Comparison of ENCODE assay signal across 8 cellular contexts in the genomic region with DNA sequence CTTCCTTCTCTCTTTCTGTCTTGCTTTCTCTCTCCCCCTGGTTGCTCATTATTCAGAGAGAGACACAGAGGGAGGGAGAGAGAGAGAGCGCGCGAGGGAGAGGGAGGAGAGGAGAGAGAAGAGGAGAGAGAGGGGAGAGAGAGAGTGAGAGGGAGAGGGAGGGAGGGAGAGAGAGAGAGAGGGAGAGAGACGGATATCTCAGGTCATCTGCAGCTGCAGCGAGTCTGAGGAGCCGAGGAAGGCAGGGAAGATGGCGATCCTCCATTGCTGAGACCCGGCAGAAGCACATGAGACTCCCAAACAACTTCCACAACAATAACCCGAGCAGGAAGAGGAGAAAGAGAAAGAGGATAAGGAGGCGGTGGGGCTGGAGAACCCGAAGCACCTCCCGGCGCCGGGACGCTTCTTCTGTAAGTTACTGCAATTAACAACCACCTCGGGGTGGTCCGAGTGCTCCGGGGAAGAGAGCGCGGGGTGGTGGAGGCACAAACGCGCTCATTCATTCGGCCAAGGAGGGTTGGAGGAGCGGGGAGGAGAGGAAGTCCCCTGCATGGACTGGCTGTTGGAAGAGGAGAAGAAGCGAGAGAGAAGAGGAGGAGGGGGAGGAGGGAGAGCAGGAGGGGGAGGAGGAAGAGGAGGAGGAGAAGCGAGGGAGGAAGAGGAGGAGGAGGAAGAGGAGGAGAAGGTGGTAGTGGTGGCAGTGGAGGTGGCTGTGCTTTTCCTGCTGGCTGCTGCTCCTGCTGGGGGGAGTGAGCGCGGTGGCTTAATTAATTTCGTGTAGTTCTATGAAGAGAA. TPM values are rescaled to one million over a fixed set of nuclear protein-coding genes. Genes with fewer than 3 reads are reported as not detected.
DNase-seq lines count a peak whose midpoint lies in the region; ATAC-seq and TF ChIP-seq lines count a peak whose summit lies in the region.

A gene with protein sequence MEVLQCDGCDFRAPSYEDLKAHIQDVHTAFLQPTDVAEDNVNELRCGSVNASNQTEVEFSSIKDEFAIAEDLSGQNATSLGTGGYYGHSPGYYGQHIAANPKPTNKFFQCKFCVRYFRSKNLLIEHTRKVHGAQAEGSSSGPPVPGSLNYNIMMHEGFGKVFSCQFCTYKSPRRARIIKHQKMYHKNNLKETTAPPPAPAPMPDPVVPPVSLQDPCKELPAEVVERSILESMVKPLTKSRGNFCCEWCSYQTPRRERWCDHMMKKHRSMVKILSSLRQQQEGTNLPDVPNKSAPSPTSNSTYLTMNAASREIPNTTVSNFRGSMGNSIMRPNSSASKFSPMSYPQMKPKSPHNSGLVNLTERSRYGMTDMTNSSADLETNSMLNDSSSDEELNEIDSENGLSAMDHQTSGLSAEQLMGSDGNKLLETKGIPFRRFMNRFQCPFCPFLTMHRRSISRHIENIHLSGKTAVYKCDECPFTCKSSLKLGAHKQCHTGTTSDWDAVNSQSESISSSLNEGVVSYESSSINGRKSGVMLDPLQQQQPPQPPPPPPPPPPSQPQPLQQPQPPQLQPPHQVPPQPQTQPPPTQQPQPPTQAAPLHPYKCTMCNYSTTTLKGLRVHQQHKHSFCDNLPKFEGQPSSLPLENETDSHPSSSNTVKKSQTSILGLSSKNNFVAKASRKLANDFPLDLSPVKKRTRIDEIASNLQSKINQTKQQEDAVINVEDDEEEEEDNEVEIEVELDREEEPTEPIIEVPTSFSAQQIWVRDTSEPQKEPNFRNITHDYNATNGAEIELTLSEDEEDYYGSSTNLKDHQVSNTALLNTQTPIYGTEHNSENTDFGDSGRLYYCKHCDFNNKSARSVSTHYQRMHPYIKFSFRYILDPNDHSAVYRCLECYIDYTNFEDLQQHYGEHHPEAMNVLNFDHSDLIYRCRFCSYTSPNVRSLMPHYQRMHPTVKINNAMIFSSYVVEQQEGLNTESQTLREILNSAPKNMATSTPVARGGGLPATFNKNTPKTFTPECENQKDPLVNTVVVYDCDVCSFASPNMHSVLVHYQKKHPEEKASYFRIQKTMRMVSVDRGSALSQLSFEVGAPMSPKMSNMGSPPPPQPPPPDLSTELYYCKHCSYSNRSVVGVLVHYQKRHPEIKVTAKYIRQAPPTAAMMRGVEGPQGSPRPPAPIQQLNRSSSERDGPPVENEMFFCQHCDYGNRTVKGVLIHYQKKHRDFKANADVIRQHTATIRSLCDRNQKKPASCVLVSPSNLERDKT (N-terminal part only) (plus strand): TSS at position 221 of the 795 bp plus-strand sequence. CDS start 60,218 bp downstream, outside the sequence.

- peaks cover 6% of the 10 kb centered on the region for H3K9me3 Mint-ChIP-seq in activated T-helper 1 cell treated with anti-CD3 and anti-CD28 coated beads, Interleukin-12 subunit alpha, Interleukin-12 subunit beta, Interleukin-2, Interleukin-4 antibody, amounts not matched to agents 30 ng/mL and 10 ng/mL and 1 ng/mL, durations not matched to agents 14 hours and 24 hours and 36 hours

- peak within 1 kb of the TSS; percentile 78 for H3K4me2 ChIP-seq in neural cell (ENCODE audit: low read length)

- no peak for TF ChIP-seq EP300 in gastroesophageal sphincter (IDR thresholded peaks at IDR 0.05)
- peak; percentile 29 for TF ChIP-seq EP300 in neural cell (conservative IDR thresholded peaks at IDR 0.05; ENCODE audit: poor library complexity, severe bottlenecking)

- H2AFZ ChIP-seq in neural cell (ENCODE audit: low read depth, low read length), result peak within 1 kb of the TSS; percentile 73

- no peak within 1 kb of the TSS for H3K27ac Mint-ChIP-seq in activated T-helper 1 cell treated with anti-CD3 and anti-CD28 coated beads, Interleukin-12 subunit alpha, Interleukin-12 subunit beta, Interleukin-2, Interleukin-4 antibody, amounts not matched to agents 30 ng/mL and 10 ng/mL and 1 ng/mL, durations not matched to agents 14 hours and 24 hours and 36 hours

- peaks cover 48% of the 10 kb centered on the region for H3K79me2 ChIP-seq in neural cell (replicated peaks; ENCODE audit: insufficient read depth, low read length)

- H3F3A ChIP-seq in neural cell (ENCODE audit: insufficient read depth, low read length, poor library complexity, severe bottlenecking), result peaks cover 29% of the 10 kb centered on the region

- H3K27me3 ChIP-seq in gastroesophageal sphincter (no peaks in the 10 kb centered on the region), neural cell (ENCODE audit: insufficient read depth, low read depth, low read length) (peaks cover 12% of the 10 kb centered on the region)

- no peaks in the 10 kb centered on the region for H4K20me1 ChIP-seq in neural cell (ENCODE audit: insufficient read depth)

- H3K36me3 ChIP-seq in gastroesophageal sphincter (no peaks in the 10 kb centered on the region), neural cell (ENCODE audit: insufficient read depth, low read length) (no peaks in the 10 kb centered on the region)

- peak within 1 kb of the TSS; percentile 82 to 92 (median 87) for H3K27ac ChIP-seq in gastroesophageal sphincter
- peak within 1 kb of the TSS; percentile 94 for H3K27ac ChIP-seq in neural cell (ENCODE audit: low read length)

- ATAC-seq in gastroesophageal sphincter (peak; percentile 38), HG03196 (IDR thresholded peaks at IDR 0.05; ENCODE audit: unreplicated experiment) (no peak), GM19395 (IDR thresholded peaks at IDR 0.05; ENCODE audit: unreplicated experiment) (no peak)

- no peaks in the 10 kb centered on the region for H3K36me3 Mint-ChIP-seq in activated T-helper 1 cell treated with anti-CD3 and anti-CD28 coated beads, Interleukin-12 subunit alpha, Interleukin-12 subunit beta, Interleukin-2, Interleukin-4 antibody, amounts not matched to agents 30 ng/mL and 10 ng/mL and 1 ng/mL, durations not matched to agents 14 hours and 24 hours and 36 hours (ENCODE audit: low read depth)

- H3K4me3 ChIP-seq in gastroesophageal sphincter (peak within 1 kb of the TSS; percentile 84 to 92), neural cell (ENCODE audit: low read length) (peak within 1 kb of the TSS; percentile 85)

- intact Hi-C loops in activated T-helper 1 cell treated with anti-CD3 and anti-CD28 coated beads, Interleukin-12 subunit alpha, Interleukin-12 subunit beta, Interleukin-2, Interleukin-4 antibody, amounts not matched to agents 30 ng/mL and 10 ng/mL and 1 ng/mL, durations not matched to agents 14 hours and 24 hours and 36 hours (cut with micrococcal nuclease), result no loop called here

- WGBS in gastroesophageal sphincter (ENCODE audit: low coverage in 1 of 2), 2 donors, result 0 to 1% methylated on average over 17 to 27 of the region's 29 CpGs

- peak within 1 kb of the TSS; percentile 89 for H3K9ac ChIP-seq in neural cell (ENCODE audit: low read length)

- H3K9me2 ChIP-seq in neural cell (ENCODE audit: insufficient read depth, low read length), result no peaks in the 10 kb centered on the region

- TF ChIP-seq CTCF in gastroesophageal sphincter (IDR thresholded peaks at IDR 0.05) (peak in 2 of 4 experiments; percentile 53 to 61), neural cell (IDR thresholded peaks at IDR 0.05; ENCODE audit: poor library complexity, severe bottlenecking) (no peak)

- no peak for TF ChIP-seq POLR2A in gastroesophageal sphincter (IDR thresholded peaks at IDR 0.05)

- H3K4me3 Mint-ChIP-seq in activated T-helper 1 cell treated with anti-CD3 and anti-CD28 coated beads, Interleukin-12 subunit alpha, Interleukin-12 subunit beta, Interleukin-2, Interleukin-4 antibody, amounts not matched to agents 30 ng/mL and 10 ng/mL and 1 ng/mL, durations not matched to agents 14 hours and 24 hours and 36 hours, result peak within 1 kb of the TSS; percentile 83

- H3K27me3 Mint-ChIP-seq in activated T-helper 1 cell treated with anti-CD3 and anti-CD28 coated beads, Interleukin-12 subunit alpha, Interleukin-12 subunit beta, Interleukin-2, Interleukin-4 antibody, amounts not matched to agents 30 ng/mL and 10 ng/mL and 1 ng/mL, durations not matched to agents 14 hours and 24 hours and 36 hours (ENCODE audit: insufficient read depth), result peaks cover 68% of the 10 kb centered on the region

- H3K9me3 ChIP-seq in gastroesophageal sphincter, result no peaks in the 10 kb centered on the region
- no peaks in the 10 kb centered on the region for H3K9me3 ChIP-seq in neural cell (ENCODE audit: low read length)

- peaks cover 25% of the 10 kb centered on the region for H3K4me1 Mint-ChIP-seq in activated T-helper 1 cell treated with anti-CD3 and anti-CD28 coated beads, Interleukin-12 subunit alpha, Interleukin-12 subunit beta, Interleukin-2, Interleukin-4 antibody, amounts not matched to agents 30 ng/mL and 10 ng/mL and 1 ng/mL, durations not matched to agents 14 hours and 24 hours and 36 hours (ENCODE audit: low read depth)

- DNase-seq in EH (ENCODE audit: low read depth) (peak; percentile 67), NCI-H1092 treated with DMSO at 0.1 percent for 48 hours (lab: John Stamatoyannopoulos, UW) (peak; percentile 80)
- no peak for DNase-seq in activated T-helper 1 cell treated with anti-CD3 and anti-CD28 coated beads, Interleukin-12 subunit alpha, Interleukin-12 subunit beta, Interleukin-2, Interleukin-4 antibody, amounts not matched to agents 30 ng/mL and 10 ng/mL and 1 ng/mL, durations not matched to agents 14 hours and 24 hours and 36 hours (ENCODE audit: low spot score)
- DNase-seq in stimulated activated CD4-positive, alpha-beta T cell treated with anti-CD3 and anti-CD28 coated beads, Interleukin-15, amount 100 ng/mL, for 24 hours, result no peak

- TF ChIP-seq RAD21 in neural cell (conservative IDR thresholded peaks at IDR 0.05), result peak; percentile 12

- peaks cover 3 to 44% (median 6%) of the 10 kb centered on the region in 3 donors for H3K4me1 ChIP-seq in gastroesophageal sphincter

TF ChIP-seq in neural cell, 6 proteins besides CTCF, POLR2A, EP300 and RAD21 (continues in another document):
- TF ChIP-seq TAF1 (IDR thresholded peaks at IDR 0.05; ENCODE audit: low read depth) (peak; percentile 65), SMC3 (conservative IDR thresholded peaks at IDR 0.05; ENCODE audit: poor library complexity) (no peak), MXI1 (conservative IDR thresholded peaks at IDR 0.05; ENCODE audit: poor library complexity, severe bottlenecking) (peak; percentile 60), POLR2AphosphoS5 (IDR thresholded peaks at IDR 0.05) (peak; percentile 57), EZH2 (IDR thresholded peaks at IDR 0.05; ENCODE audit: borderline replicate concordance, insufficient read depth, low read length, poor library complexity, severe bottlenecking) (no peak)

RNA-seq across cellular contexts. Expression of the gene that starts here (rescaled TPM):
- total RNA-seq in activated T-helper 1 cell treated with anti-CD3 and anti-CD28 coated beads, Interleukin-12 subunit alpha, Interleukin-12 subunit beta, Interleukin-2, Interleukin-4 antibody, amounts not matched to agents 30 ng/mL and 10 ng/mL and 1 ng/mL, durations not matched to agents 14 hours and 24 hours and 36 hours, result 0.16 and 0.39 TPM in 2 replicates
- total RNA-seq in gastroesophageal sphincter, result 10 to 100 TPM; 19.1 to 57.9 (median 35.6) TPM
- polyA plus RNA-seq in neural cell, result 9.1 and 15.8 TPM in 2 replicates
- 149 and 177 TPM in 2 replicates for polyA minus RNA-seq in neural cell

Comparison
In these comparisons a context has a peak if more than half of its experiments do, and no peak if none do; other contexts are left out.
1. RNA of the gene that starts here (total RNA-seq): 19.1 to 57.9 TPM in gastroesophageal sphincter; 0.16 to 0.39 TPM in activated T-helper 1 cell treated with anti-CD3 and anti-CD28 coated beads, Interleukin-12 subunit alpha, Interleukin-12 subunit beta, Interleukin-2, Interleukin-4 antibody, amounts not matched to agents 30 ng/mL and 10 ng/mL and 1 ng/mL, durations not matched to agents 14 hours and 24 hours and 36 hours; every median in the first group is over 10 times any median in the second.
2. DNase-seq: peak in EH (single experiment) and NCI-H1092 treated with DMSO at 0.1 percent for 48 hours (single experiment); none in activated T-helper 1 cell treated with anti-CD3 and anti-CD28 coated beads, Interleukin-12 subunit alpha, Interleukin-12 subunit beta, Interleukin-2, Interleukin-4 antibody, amounts not matched to agents 30 ng/mL and 10 ng/mL and 1 ng/mL, durations not matched to agents 14 hours and 24 hours and 36 hours (single experiment) and stimulated activated CD4-positive, alpha-beta T cell treated with anti-CD3 and anti-CD28 coated beads, Interleukin-15, amount 100 ng/mL, for 24 hours (single experiment).